ENCODE assay signal across 7 cellular contexts in the genomic region with DNA sequence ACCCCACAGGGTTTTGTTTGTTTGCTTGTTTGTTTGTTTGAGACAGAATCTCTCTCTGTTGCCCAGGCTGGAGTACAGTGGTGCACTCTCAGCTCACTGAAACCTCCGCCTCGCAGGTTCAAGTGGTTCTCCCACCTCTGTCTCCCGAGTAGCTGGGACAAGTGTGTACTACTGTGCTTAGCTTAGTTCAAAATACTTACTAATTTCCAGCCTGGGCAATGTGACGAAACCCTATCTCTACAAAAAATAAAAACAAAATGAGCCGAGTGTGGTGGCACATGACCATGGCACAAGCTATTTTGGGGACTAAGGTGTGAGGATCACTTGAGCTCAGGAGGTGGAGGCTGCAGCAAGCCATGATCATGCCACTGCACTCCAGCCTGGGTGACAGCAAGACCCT. TPM values are rescaled to one million over a fixed set of nuclear protein-coding genes. Genes with fewer than 3 reads are reported as not detected.
"Had no signal": no experiment of that assay in that cellular context is flagged by ENCODE, and none has a peak within 500 bp of the region (broad histone marks: within the 10 kb centered on the region; RNA-seq: fewer than 3 reads in every experiment).

No MANE protein-coding gene starts in this region.

- ATAC-seq: GM12878 had no signal

- FAIRE-seq: G401.6, GM12878, GM12891, GM18507, GM19239 had no signal

- H3K4me3 ChIP-seq: GM12878 had no signal

- DNase-seq: GDM1, GF-D8 had no signal

RNA-seq across cellular contexts. Expression of a gene that starts 42.7 kb away (rescaled TPM):
- total RNA-seq: GM12878 had no signal
- polyA plus RNA-seq: GM12878 had no signal
